ENCODE assay signal across 20 cellular contexts in genomic region chr6:73965408-73966145, GRCh38.
"Had no signal": no experiment of that assay in that cellular context is flagged by ENCODE, and none has a peak within 500 bp of the region (broad histone marks: within the 10 kb centered on the region; RNA-seq: fewer than 3 reads in every experiment).

No MANE protein-coding gene starts in this region.

- H3K4me1 ChIP-seq: colonic mucosa, esophagus squamous epithelium, foreskin keratinocyte, lower lobe of right lung, psoas muscle, testis had no signal

- DNase-seq: caudate nucleus; colonic mucosa; dermis blood vessel endothelial cell; esophagus squamous epithelium; foreskin keratinocyte; head of caudate nucleus; islet precursor cell; lower lobe of right lung; midbrain; naive B cell; nephron progenitor cell; psoas muscle; stimulated activated CD4-positive, alpha-beta T cell treated with anti-CD3 and anti-CD28 coated beads, Interleukin-4, amount 100 ng/mL, for 1 hour; stimulated activated CD8-positive, alpha-beta memory T cell treated with anti-CD3 and anti-CD28 coated beads, Interleukin-4, amount 100 ng/mL, for 48 hours; testis had no signal

- H3K36me3 ChIP-seq: colonic mucosa, esophagus squamous epithelium, lower lobe of right lung, tibial nerve had no signal

- H3K27ac ChIP-seq: colonic mucosa, esophagus squamous epithelium, foreskin keratinocyte, lower lobe of right lung, psoas muscle, testis, tibial nerve had no signal

- ATAC-seq: foreskin keratinocyte; left lobe of liver; lower lobe of right lung; stimulated activated effector memory CD8-positive, alpha-beta T cell treated with anti-CD3 and anti-CD28 coated beads, Interleukin-12 subunit alpha, Interleukin-12 subunit beta, amount 100 ng/mL, for 72 hours had no signal

- H3K4me3 ChIP-seq: colonic mucosa, esophagus squamous epithelium, lower lobe of right lung, psoas muscle, testis, tibial nerve had no signal

- H3K9me3 ChIP-seq: colonic mucosa, esophagus squamous epithelium, lower lobe of right lung, psoas muscle, testis, tibial nerve had no signal

- H3K27ac Mint-ChIP-seq: memory B cell; naive B cell; nephron progenitor cell; stimulated activated effector memory CD8-positive, alpha-beta T cell treated with anti-CD3 and anti-CD28 coated beads, Interleukin-12 subunit alpha, Interleukin-12 subunit beta, amount 100 ng/mL, for 72 hours; stimulated activated naive CD8-positive, alpha-beta T cell treated with anti-CD3 and anti-CD28 coated beads, Interleukin-15, Interleukin-2, amounts not matched to agents 100 ng/mL and 50 ng/mL, for 24 hours had no signal

- H3K4me3 Mint-ChIP-seq: memory B cell; naive B cell; nephron progenitor cell; stimulated activated effector memory CD8-positive, alpha-beta T cell treated with anti-CD3 and anti-CD28 coated beads, Interleukin-12 subunit alpha, Interleukin-12 subunit beta, amount 100 ng/mL, for 72 hours; stimulated activated naive CD8-positive, alpha-beta T cell treated with anti-CD3 and anti-CD28 coated beads, Interleukin-15, Interleukin-2, amounts not matched to agents 100 ng/mL and 50 ng/mL, for 24 hours had no signal

- H3K27me3 ChIP-seq: colonic mucosa, esophagus squamous epithelium, foreskin keratinocyte, testis, tibial nerve had no signal

- H3K36me3 Mint-ChIP-seq: memory B cell; naive B cell; stimulated activated effector memory CD8-positive, alpha-beta T cell treated with anti-CD3 and anti-CD28 coated beads, Interleukin-12 subunit alpha, Interleukin-12 subunit beta, amount 100 ng/mL, for 72 hours had no signal

- H3K9me3 Mint-ChIP-seq: memory B cell; stimulated activated naive CD8-positive, alpha-beta T cell treated with anti-CD3 and anti-CD28 coated beads, Interleukin-15, Interleukin-2, amounts not matched to agents 100 ng/mL and 50 ng/mL, for 24 hours had no signal

- H3K4me1 Mint-ChIP-seq: memory B cell; naive B cell; nephron progenitor cell; stimulated activated effector memory CD8-positive, alpha-beta T cell treated with anti-CD3 and anti-CD28 coated beads, Interleukin-12 subunit alpha, Interleukin-12 subunit beta, amount 100 ng/mL, for 72 hours had no signal
